ENCODE assay signal across 8 cellular contexts in genomic region chr17:37048806-37049205, GRCh38.
"Had no signal": no experiment of that assay in that cellular context is flagged by ENCODE, and none has a peak within 500 bp of the region (broad histone marks: within the 10 kb centered on the region; RNA-seq: fewer than 3 reads in every experiment).

No MANE protein-coding gene starts in this region.

- H3K4me2 ChIP-seq: KMS-11 had no signal

- H3K27ac ChIP-seq: HL-60, KMS-11 had no signal

- FAIRE-seq: HepG2 had no signal

- H3K9me3 ChIP-seq: HAP-1 had no signal

- ATAC-seq: HCT116, HepG2 had no signal

- H3K4me3 ChIP-seq: HAP-1 had no signal

- DNase-seq: GOT3, H7, KBM-7 had no signal
